In the genomic region with DNA sequence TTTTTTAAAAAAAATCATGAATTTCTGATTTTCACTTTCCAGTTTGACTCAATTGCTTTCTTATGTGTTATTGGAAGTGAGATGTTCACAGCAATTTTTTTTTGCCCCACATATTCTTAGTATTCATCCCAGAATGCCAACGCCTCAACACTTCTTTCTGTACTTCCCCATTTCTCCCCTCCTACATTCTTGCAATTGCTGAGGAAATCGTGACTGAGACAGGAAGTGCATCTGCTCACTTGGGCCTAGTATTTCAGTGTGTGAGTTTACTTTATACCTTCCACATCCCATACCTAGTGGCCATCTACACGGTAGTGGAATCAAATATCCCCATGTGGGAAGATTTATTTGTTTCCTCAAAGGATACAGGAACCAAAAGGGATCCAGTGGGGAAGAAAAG, we compare ENCODE assay signal across 2 cellular contexts.
TF ChIP-seq lines count a peak whose summit lies in the region.

No MANE protein-coding gene starts in this region.

TF ChIP-seq in SK-N-SH, 30 proteins besides CTCF, POLR2A, EP300 and RAD21 (continued from another document):
- TF ChIP-seq ELF1 (IDR thresholded peaks at IDR 0.05) (no peak), ZBTB33 (IDR thresholded peaks at IDR 0.05; ENCODE audit: borderline replicate concordance, low read depth) (no peak)

TF ChIP-seq in SK-N-SH treated with all-trans-retinoic acid at 6 μM for 48 hours, 23 proteins besides CTCF, POLR2A, EP300 and RAD21 (continued from another document):
- TF ChIP-seq, protein P1, sequence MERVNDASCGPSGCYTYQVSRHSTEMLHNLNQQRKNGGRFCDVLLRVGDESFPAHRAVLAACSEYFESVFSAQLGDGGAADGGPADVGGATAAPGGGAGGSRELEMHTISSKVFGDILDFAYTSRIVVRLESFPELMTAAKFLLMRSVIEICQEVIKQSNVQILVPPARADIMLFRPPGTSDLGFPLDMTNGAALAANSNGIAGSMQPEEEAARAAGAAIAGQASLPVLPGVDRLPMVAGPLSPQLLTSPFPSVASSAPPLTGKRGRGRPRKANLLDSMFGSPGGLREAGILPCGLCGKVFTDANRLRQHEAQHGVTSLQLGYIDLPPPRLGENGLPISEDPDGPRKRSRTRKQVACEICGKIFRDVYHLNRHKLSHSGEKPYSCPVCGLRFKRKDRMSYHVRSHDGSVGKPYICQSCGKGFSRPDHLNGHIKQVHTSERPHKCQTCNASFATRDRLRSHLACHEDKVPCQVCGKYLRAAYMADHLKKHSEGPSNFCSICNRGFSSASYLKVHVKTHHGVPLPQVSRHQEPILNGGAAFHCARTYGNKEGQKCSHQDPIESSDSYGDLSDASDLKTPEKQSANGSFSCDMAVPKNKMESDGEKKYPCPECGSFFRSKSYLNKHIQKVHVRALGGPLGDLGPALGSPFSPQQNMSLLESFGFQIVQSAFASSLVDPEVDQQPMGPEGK (CRISPR knock-in tag; IDR thresholded peaks at IDR 0.05; ENCODE audit: borderline replicate concordance): no peak
- TF ChIP-seq ZNF565 (CRISPR knock-in tag; conservative IDR thresholded peaks at IDR 0.05; ENCODE audit: low read depth) (no peak), BACH2 (CRISPR knock-in tag; IDR thresholded peaks at IDR 0.05; ENCODE audit: borderline replicate concordance) (no peak), ZNF70 (CRISPR knock-in tag; IDR thresholded peaks at IDR 0.05) (no peak), ESRRG (CRISPR knock-in tag; IDR thresholded peaks at IDR 0.05) (no peak), PPARA (CRISPR knock-in tag; IDR thresholded peaks at IDR 0.05; ENCODE audit: borderline replicate concordance) (no peak), RARB (CRISPR knock-in tag; IDR thresholded peaks at IDR 0.05) (no peak), POU6F1 (CRISPR knock-in tag; IDR thresholded peaks at IDR 0.05; ENCODE audit: borderline replicate concordance, low read depth) (no peak), ZNF8 (CRISPR knock-in tag; IDR thresholded peaks at IDR 0.05) (no peak), GLIS3 (CRISPR knock-in tag; IDR thresholded peaks at IDR 0.05) (no peak), ZC3H10 (CRISPR knock-in tag; IDR thresholded peaks at IDR 0.05) (no peak), ZFP30 (CRISPR knock-in tag; IDR thresholded peaks at IDR 0.05) (no peak), ZFP3 (CRISPR knock-in tag; IDR thresholded peaks at IDR 0.05) (no peak), TSHZ2 (CRISPR knock-in tag; IDR thresholded peaks at IDR 0.05) (no peak), OSR1 (CRISPR knock-in tag; IDR thresholded peaks at IDR 0.05) (no peak), ARNTL (CRISPR knock-in tag; IDR thresholded peaks at IDR 0.05; ENCODE audit: borderline replicate concordance, low read depth) (no peak)
